Comparison of ENCODE assay signal across 12 cellular contexts in genomic region chr4:6032249-6033244, GRCh38. TPM values are rescaled to one million over a fixed set of nuclear protein-coding genes. Genes with fewer than 3 reads are reported as not detected.
DNase-seq lines count a peak whose midpoint lies in the region; ATAC-seq, FAIRE-seq and TF ChIP-seq lines count a peak whose summit lies in the region.
"Had no signal": no experiment of that assay in that cellular context is flagged by ENCODE, and none has a peak within 500 bp of the region (broad histone marks: within the 10 kb centered on the region; RNA-seq: fewer than 3 reads in every experiment).

No MANE protein-coding gene starts in this region.

- no peak overlapping the region for H3K4me3 ChIP-seq in right atrium auricular region
- no peak overlapping the region for H3K4me3 ChIP-seq in upper lobe of right lung
- H3K4me3 ChIP-seq in small intestine (ENCODE audit: low read depth in 1 of 2, low read length in 2 of 2) = no peak overlapping the region
- H3K4me3 ChIP-seq: lower lobe of right lung had no signal

- TF ChIP-seq CTCF in right atrium auricular region (IDR thresholded peaks at IDR 0.05) (peak in 1 of 2 donors; percentile 23), upper lobe of right lung (IDR thresholded peaks at IDR 0.05) (no peak)

- no peak for DNase-seq in left ventricle myocardium superior
- no peak for DNase-seq in right atrium auricular region (ENCODE audit: low spot score)
- DNase-seq in upper lobe of right lung = no peak
- DNase-seq in HuH-7 (ENCODE audit: low spot score) = no peak
- DNase-seq in KG1 (lab: John Stamatoyannopoulos, UW) = no peak
- no peak for DNase-seq in small intestine
- DNase-seq: activated B cell treated with CpG ODN at 0.5 μM for 24 hours, lower lobe of right lung had no signal

- ATAC-seq in left ventricle myocardium superior (peak; percentile 18), upper lobe of right lung (peak; percentile 32)
- ATAC-seq: lower lobe of right lung had no signal

- no peaks in the 10 kb centered on the region for H3K27me3 ChIP-seq in right atrium auricular region
- H3K27me3 ChIP-seq in layer of hippocampus (ENCODE audit: control insufficient read depth, insufficient read depth, low read length) = no peaks in the 10 kb centered on the region
- no peaks in the 10 kb centered on the region for H3K27me3 ChIP-seq in upper lobe of right lung
- no peaks in the 10 kb centered on the region for H3K27me3 ChIP-seq in small intestine (ENCODE audit: control insufficient read depth in 2 of 2, insufficient read depth in 2 of 2, low read length in 2 of 2)

- H3K4me1 ChIP-seq in right atrium auricular region = peaks cover 0 to 7% of the 10 kb centered on the region in 2 donors
- peaks cover 3% of the 10 kb centered on the region for H3K4me1 ChIP-seq in upper lobe of right lung
- no peaks in the 10 kb centered on the region for H3K4me1 ChIP-seq in small intestine (ENCODE audit: control insufficient read depth in 2 of 2, insufficient read depth in 1 of 2, low read depth in 1 of 2, low read length in 1 of 2)
- H3K4me1 ChIP-seq: lower lobe of right lung had no signal

- H3K27ac ChIP-seq in right atrium auricular region (no peak overlapping the region), angular gyrus (ENCODE audit: low read depth, low read length) (peak overlapping the region; percentile 64), layer of hippocampus (ENCODE audit: low read depth, low read length) (peak overlapping the region; percentile 72), upper lobe of right lung (no peak overlapping the region), small intestine (ENCODE audit: low read depth in 1 of 2, low read length in 1 of 2) (no peak overlapping the region)
- H3K27ac ChIP-seq: lower lobe of right lung had no signal

- no peak for FAIRE-seq in small intestine (lab: Jason Lieb, UNC)
- FAIRE-seq: H54 had no signal

- H3K36me3 ChIP-seq in right atrium auricular region = no peaks in the 10 kb centered on the region
- H3K36me3 ChIP-seq in upper lobe of right lung = no peaks in the 10 kb centered on the region
- H3K36me3 ChIP-seq in small intestine (ENCODE audit: control insufficient read depth in 2 of 2, insufficient read depth in 2 of 2, low read length in 2 of 2) = no peaks in the 10 kb centered on the region
- H3K36me3 ChIP-seq: lower lobe of right lung had no signal

- no peaks in the 10 kb centered on the region for H3K9me3 ChIP-seq in right atrium auricular region
- H3K9me3 ChIP-seq in upper lobe of right lung = no peaks in the 10 kb centered on the region
- no peaks in the 10 kb centered on the region for H3K9me3 ChIP-seq in small intestine (ENCODE audit: control insufficient read depth, low read depth)
- H3K9me3 ChIP-seq: lower lobe of right lung had no signal

- WGBS in small intestine, 3 donors = 48 to 66% (median 54%) methylated on average over 11 of the region's 11 CpGs

- intact Hi-C loops in left ventricle myocardium superior (cut with micrococcal nuclease) = no loop called here
- intact Hi-C loops in upper lobe of right lung (cut with DNase I) = no loop called here

RNA-seq across cellular contexts. Expression of gene C4orf50, which starts 14.3 kb away (rescaled TPM):
- total RNA-seq in left ventricle myocardium superior (0.02 TPM), right atrium auricular region (not detected), upper lobe of right lung (0.12 TPM)
- under 1 TPM in 1 of 3 donors, not detected in 2; 0.49 TPM for polyA plus RNA-seq in small intestine
- total RNA-seq: activated B cell treated with CpG ODN at 0.5 μM for 24 hours, fibroblast of lung had no signal
- polyA plus RNA-seq: fibroblast of lung had no signal

Comparison
In these comparisons a context has a peak if more than half of its experiments do, and no peak if none do; other contexts are left out.
1. H3K27ac ChIP-seq: peak in angular gyrus (single experiment) and layer of hippocampus (single experiment); none in right atrium auricular region (0 of 2), upper lobe of right lung (single experiment) and small intestine (0 of 2).